ENCODE assay signal across 9 cellular contexts in genomic region chr20:20463933-20464374, GRCh38.
DNase-seq lines count a peak whose midpoint lies in the region; ATAC-seq and TF ChIP-seq lines count a peak whose summit lies in the region.
"Had no signal": no experiment of that assay in that cellular context is flagged by ENCODE, and none has a peak within 500 bp of the region (broad histone marks: within the 10 kb centered on the region; RNA-seq: fewer than 3 reads in every experiment).

No MANE protein-coding gene starts in this region.

- no peaks in the 10 kb centered on the region for H4K20me1 ChIP-seq in neural cell (ENCODE audit: insufficient read depth)

- no peak for TF ChIP-seq CTCF in neural cell (IDR thresholded peaks at IDR 0.05; ENCODE audit: poor library complexity, severe bottlenecking)

- DNase-seq in SHP77 treated with DMSO at 0.1 percent for 48 hours (lab: John Stamatoyannopoulos, UW): peak; percentile 16
- DNase-seq in stimulated activated naive CD4-positive, alpha-beta T cell treated with Interleukin-2 at 50 U/mL for 16 hours (lab: John Stamatoyannopoulos, UW): no peak
- no peak for DNase-seq in dedifferentiated amniotic fluid mesenchymal stem cell (ENCODE audit: extremely low spot score)
- no peak for DNase-seq in effector CD4-positive, alpha-beta T cell
- DNase-seq: Kasumi-1 had no signal

- H3K36me3 ChIP-seq in neural cell (ENCODE audit: insufficient read depth, low read length): no peaks in the 10 kb centered on the region

- no peak for TF ChIP-seq RAD21 in neural cell (conservative IDR thresholded peaks at IDR 0.05)

- H3K9me3 ChIP-seq in neural cell (ENCODE audit: low read length): no peaks in the 10 kb centered on the region

- no peak overlapping the region for H3K9ac ChIP-seq in neural cell (ENCODE audit: low read length)

- H3K4me2 ChIP-seq in neural cell (ENCODE audit: low read length): no peak overlapping the region

- H3K27ac ChIP-seq in neural cell (ENCODE audit: low read length): peak overlapping the region; percentile 16

- ATAC-seq in GM18868 (IDR thresholded peaks at IDR 0.05; ENCODE audit: unreplicated experiment) (peak; percentile 37), HG02852 (IDR thresholded peaks at IDR 0.05; ENCODE audit: unreplicated experiment) (peak; percentile 56), GM19035 (IDR thresholded peaks at IDR 0.05; ENCODE audit: unreplicated experiment) (no peak)

- no peaks in the 10 kb centered on the region for H3K27me3 ChIP-seq in neural cell (ENCODE audit: insufficient read depth, low read depth, low read length)

- H3K79me2 ChIP-seq in neural cell (replicated peaks; ENCODE audit: insufficient read depth, low read length): no peaks in the 10 kb centered on the region

- H3F3A ChIP-seq in neural cell (ENCODE audit: insufficient read depth, low read length, poor library complexity, severe bottlenecking): no peaks in the 10 kb centered on the region

- H2AFZ ChIP-seq in neural cell (ENCODE audit: low read depth, low read length): no peak overlapping the region

- no peak for TF ChIP-seq EP300 in neural cell (conservative IDR thresholded peaks at IDR 0.05; ENCODE audit: poor library complexity, severe bottlenecking)

- H3K9me2 ChIP-seq in neural cell (ENCODE audit: insufficient read depth, low read length): no peaks in the 10 kb centered on the region

- H3K4me3 ChIP-seq in neural cell (ENCODE audit: low read length): peak overlapping the region; percentile 19

TF ChIP-seq in neural cell, 6 proteins besides CTCF, POLR2A, EP300 and RAD21:
- TF ChIP-seq REST (IDR thresholded peaks at IDR 0.05; ENCODE audit: borderline replicate concordance) (no peak), TAF1 (IDR thresholded peaks at IDR 0.05; ENCODE audit: low read depth) (no peak), SMC3 (conservative IDR thresholded peaks at IDR 0.05; ENCODE audit: poor library complexity) (no peak), POLR2AphosphoS5 (IDR thresholded peaks at IDR 0.05) (no peak)
